Comparison of ENCODE assay signal across 8 cellular contexts in the genomic region with DNA sequence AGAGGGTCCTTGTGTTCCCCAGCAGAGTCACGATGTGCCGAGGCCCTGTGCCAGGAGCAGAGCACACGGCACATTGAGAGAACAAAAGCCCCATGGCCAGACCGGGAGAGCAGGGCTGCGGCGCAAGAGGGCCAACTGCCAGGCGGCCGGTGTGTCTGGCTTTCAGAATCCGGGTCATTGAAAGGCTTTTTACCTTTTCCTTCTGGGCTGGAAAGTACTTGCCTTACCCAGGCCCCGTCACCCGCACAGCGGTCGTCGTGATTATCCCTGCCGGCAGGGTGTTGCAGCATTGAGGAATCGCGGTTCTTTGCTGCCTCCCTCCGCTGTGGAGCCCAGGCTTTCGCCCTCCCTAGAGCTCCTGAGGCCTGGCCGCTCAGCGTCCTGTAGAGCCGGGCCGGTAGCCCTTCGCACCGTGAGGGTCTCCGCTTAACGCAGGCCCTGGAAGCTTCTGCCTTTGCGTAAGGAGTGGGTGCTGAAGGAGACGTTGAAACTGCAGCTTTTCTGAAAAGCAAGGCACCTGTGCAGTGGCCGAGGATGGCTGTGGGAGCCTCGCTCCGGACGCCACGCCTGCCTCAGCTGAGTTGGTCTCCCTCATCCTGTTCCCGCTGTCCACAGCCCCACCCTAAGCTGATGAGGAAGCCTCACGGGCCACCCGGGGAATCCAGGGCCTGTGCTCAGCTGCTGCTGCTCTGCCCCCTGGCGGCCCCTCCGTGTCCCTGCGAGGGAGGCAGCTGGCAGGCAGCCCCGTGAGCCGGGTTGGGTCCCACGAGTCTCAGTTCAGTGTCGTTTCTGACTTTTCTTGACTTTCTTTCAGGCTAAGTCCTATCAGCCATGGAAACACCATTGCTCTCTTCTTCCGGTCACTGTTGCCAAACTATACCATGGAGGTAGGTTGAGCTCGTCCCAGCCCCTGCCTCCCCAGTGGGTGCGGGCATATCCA. TPM values are rescaled to one million over a fixed set of nuclear protein-coding genes. Genes with fewer than 3 reads are reported as not detected.
DNase-seq lines count a peak whose midpoint lies in the region; ATAC-seq and TF ChIP-seq lines count a peak whose summit lies in the region.

No MANE protein-coding gene starts in this region.

- H2AFZ ChIP-seq in HCT116 (ENCODE audit: low read depth, low read length, poor library complexity, severe bottlenecking) = no peak overlapping the region
- no peak overlapping the region for H2AFZ ChIP-seq in fibroblast of lung (ENCODE audit: low read length)

- H3K4me1 Mint-ChIP-seq in activated T-helper 1 cell treated with anti-CD3 and anti-CD28 coated beads, Interleukin-12 subunit alpha, Interleukin-12 subunit beta, Interleukin-2, Interleukin-4 antibody, amounts not matched to agents 30 ng/mL and 10 ng/mL and 1 ng/mL, durations not matched to agents 14 hours and 24 hours and 36 hours (ENCODE audit: low read depth) = no peaks in the 10 kb centered on the region
- peaks cover 0 to 14% of the 10 kb centered on the region in 2 donors for H3K4me1 Mint-ChIP-seq in natural killer cell treated with Interleukin-12 subunit alpha and Interleukin-12 subunit beta and Interleukin-15 and Interleukin-18, amount 100 ng/mL, for 72 hours (ENCODE audit: low read depth in 2 of 2)

- no peak overlapping the region for H3K4me3 ChIP-seq in BLaER1 treated with 17β-estradiol and CSF1 and Interleukin-3, amounts not matched to agents 10 nM and 100 nM
- H3K4me3 ChIP-seq in HCT116 (replicated peaks in 1 of 2; ENCODE audit: low read depth in 1 of 2, low read length in 2 of 2) (no peak overlapping the region), Peyer's patch (no peak overlapping the region), fibroblast of lung (replicated peaks in 1 of 4; ENCODE audit: control extremely low read depth in 1 of 4, insufficient read depth in 1 of 4, low read depth in 3 of 4, low read length in 4 of 4) (no peak overlapping the region), suprapubic skin (no peak overlapping the region)

- peaks cover 17 to 51% (median 34%) of the 10 kb centered on the region in 10 experiments for H3K4me1 ChIP-seq in BLaER1 treated with 17β-estradiol and CSF1 and Interleukin-3, amounts not matched to agents 10 nM and 100 nM
- H3K4me1 ChIP-seq in HCT116 (ENCODE audit: control insufficient read depth in 1 of 2, insufficient read depth in 2 of 2, low read length in 2 of 2) (peaks cover 4 to 11% of the 10 kb centered on the region in 2 experiments; a peak in 3 of 4 replicates), Peyer's patch (peaks cover 0 to 6% (median 0%) of the 10 kb centered on the region in 4 donors), fibroblast of lung (ENCODE audit: control insufficient read depth, extremely low read depth, insufficient read depth, low read length) (peaks cover 3% of the 10 kb centered on the region), suprapubic skin (peaks cover 8% of the 10 kb centered on the region)

- H3K9me3 Mint-ChIP-seq in activated T-helper 1 cell treated with anti-CD3 and anti-CD28 coated beads, Interleukin-12 subunit alpha, Interleukin-12 subunit beta, Interleukin-2, Interleukin-4 antibody, amounts not matched to agents 30 ng/mL and 10 ng/mL and 1 ng/mL, durations not matched to agents 14 hours and 24 hours and 36 hours = no peaks in the 10 kb centered on the region
- no peaks in the 10 kb centered on the region for H3K9me3 Mint-ChIP-seq in natural killer cell treated with Interleukin-12 subunit alpha and Interleukin-12 subunit beta and Interleukin-15 and Interleukin-18, amount 100 ng/mL, for 72 hours

- H4K20me1 ChIP-seq in BLaER1 treated with 17β-estradiol and CSF1 and Interleukin-3, amounts not matched to agents 10 nM and 100 nM = peaks cover 24 to 78% (median 60%) of the 10 kb centered on the region in 11 experiments; a peak in 20 of 22 replicates
- H4K20me1 ChIP-seq in HCT116 (ENCODE audit: insufficient read depth) = no peaks in the 10 kb centered on the region
- H4K20me1 ChIP-seq in fibroblast of lung (ENCODE audit: control insufficient read depth, extremely low read depth, insufficient read depth, low read length) = no peaks in the 10 kb centered on the region

- no peaks in the 10 kb centered on the region for H3K79me2 ChIP-seq in HCT116 (ENCODE audit: insufficient read depth, low read length)
- no peaks in the 10 kb centered on the region for H3K79me2 ChIP-seq in fibroblast of lung (ENCODE audit: control insufficient read depth, insufficient read depth, low read length)

- peaks cover 67 to 79% (median 75%) of the 10 kb centered on the region in 11 experiments for H3K36me3 ChIP-seq in BLaER1 treated with 17β-estradiol and CSF1 and Interleukin-3, amounts not matched to agents 10 nM and 100 nM
- H3K36me3 ChIP-seq in HCT116 (ENCODE audit: control insufficient read depth in 1 of 2, insufficient read depth in 2 of 2, low read length in 2 of 2) (peaks cover 17 to 19% of the 10 kb centered on the region in 2 experiments), Peyer's patch (peaks cover 0 to 56% (median 0%) of the 10 kb centered on the region in 3 donors), fibroblast of lung (ENCODE audit: control insufficient read depth, insufficient read depth, low read length) (peaks cover 45% of the 10 kb centered on the region), suprapubic skin (peaks cover 58% of the 10 kb centered on the region)

- intact Hi-C loops in HCT116 (cut with micrococcal nuclease) = no loop called here
- intact Hi-C loops in activated T-helper 1 cell treated with anti-CD3 and anti-CD28 coated beads, Interleukin-12 subunit alpha, Interleukin-12 subunit beta, Interleukin-2, Interleukin-4 antibody, amounts not matched to agents 30 ng/mL and 10 ng/mL and 1 ng/mL, durations not matched to agents 14 hours and 24 hours and 36 hours (cut with micrococcal nuclease) = loop anchor here (2.0 kb wide), 2 partner anchors 73 to 203 kb away; no protein-coding TSS in a partner anchor

- H3K9me2 ChIP-seq in HCT116 (ENCODE audit: insufficient read depth) = no peaks in the 10 kb centered on the region

- H3K4me3 Mint-ChIP-seq in activated T-helper 1 cell treated with anti-CD3 and anti-CD28 coated beads, Interleukin-12 subunit alpha, Interleukin-12 subunit beta, Interleukin-2, Interleukin-4 antibody, amounts not matched to agents 30 ng/mL and 10 ng/mL and 1 ng/mL, durations not matched to agents 14 hours and 24 hours and 36 hours = no peak overlapping the region
- H3K4me3 Mint-ChIP-seq in natural killer cell treated with Interleukin-12 subunit alpha and Interleukin-12 subunit beta and Interleukin-15 and Interleukin-18, amount 100 ng/mL, for 72 hours = no peak overlapping the region

- TF ChIP-seq CTCF in HCT116 (IDR thresholded peaks at IDR 0.05 in 2 of 3, conservative IDR thresholded peaks at IDR 0.05 in 1 of 3; ENCODE audit: borderline replicate concordance in 1 of 3, insufficient read depth in 1 of 3, low read depth in 2 of 3, low read length in 2 of 3) = peak in 2 of 3 experiments; percentile 99 to 100; a peak in 4 of 6 replicates
- TF ChIP-seq CTCF in Peyer's patch (IDR thresholded peaks at IDR 0.05) = peak; percentile 52 to 86 (median 80)
- TF ChIP-seq CTCF in fibroblast of lung (conservative IDR thresholded peaks at IDR 0.05 in 1 of 2, IDR thresholded peaks at IDR 0.05 in 1 of 2; ENCODE audit: low read depth in 1 of 2, low read length in 2 of 2) = peak; percentile 79 to 91
- TF ChIP-seq CTCF in suprapubic skin (IDR thresholded peaks at IDR 0.05) = peak; percentile 68 to 95

- POLR2A ChIA-PET in HCT116 (lab: Charles Lee) = interaction anchor here (1.8 kb wide), 1 partner anchor 8 kb away, joined by 5 read pairs; a partner anchor contains a TSS

- peak overlapping the region; percentile 0 to 71 (median 38); a peak in 16 of 22 replicates for H3K4me2 ChIP-seq in BLaER1 treated with 17β-estradiol and CSF1 and Interleukin-3, amounts not matched to agents 10 nM and 100 nM
- peak overlapping the region; percentile 20 for H3K4me2 ChIP-seq in HCT116 (ENCODE audit: low read length)
- no peak overlapping the region for H3K4me2 ChIP-seq in fibroblast of lung (ENCODE audit: extremely low read depth, insufficient read depth, low read length)

- RAD21 ChIA-PET in HCT116 (lab: Charles Lee; ENCODE audit: low non-redundant PET in 1 of 2, low total read pairs in 2 of 2, uncharacterized antibody in 2 of 2, unreplicated experiment in 2 of 2) = interaction anchor here (0.5 to 0.9 kb wide), 3 partner anchors 39 to 366 kb away, joined by 3 read pairs; no protein-coding TSS in a partner anchor

- H3K27ac Mint-ChIP-seq in activated T-helper 1 cell treated with anti-CD3 and anti-CD28 coated beads, Interleukin-12 subunit alpha, Interleukin-12 subunit beta, Interleukin-2, Interleukin-4 antibody, amounts not matched to agents 30 ng/mL and 10 ng/mL and 1 ng/mL, durations not matched to agents 14 hours and 24 hours and 36 hours = no peak overlapping the region
- H3K27ac Mint-ChIP-seq in natural killer cell treated with Interleukin-12 subunit alpha and Interleukin-12 subunit beta and Interleukin-15 and Interleukin-18, amount 100 ng/mL, for 72 hours = no peak overlapping the region

- CTCF ChIA-PET in HCT116 (lab: Charles Lee) = interaction anchor here (0.8 to 5.7 kb wide), 16 partner anchors 8 to 210 kb away, joined by 3 to 57 read pairs (median 4); a partner anchor contains a TSS

- H3K9me3 ChIP-seq in BLaER1 treated with 17β-estradiol and CSF1 and Interleukin-3, amounts not matched to agents 10 nM and 100 nM (replicated peaks in 1 of 11) = peaks cover 0 to 23% (median 13%) of the 10 kb centered on the region in 11 experiments; a peak in 17 of 22 replicates
- H3K9me3 ChIP-seq in HCT116 (ENCODE audit: control insufficient read depth in 1 of 2, insufficient read depth in 1 of 2, low read depth in 1 of 2, low read length in 2 of 2) (no peaks in the 10 kb centered on the region), Peyer's patch (no peaks in the 10 kb centered on the region), fibroblast of lung (ENCODE audit: control insufficient read depth, insufficient read depth, low read depth, low read length) (no peaks in the 10 kb centered on the region), suprapubic skin (no peaks in the 10 kb centered on the region)

- peak overlapping the region in 6 of 11 experiments; percentile 1 to 38 (median 10); a peak in 6 of 22 replicates for H3K9ac ChIP-seq in BLaER1 treated with 17β-estradiol and CSF1 and Interleukin-3, amounts not matched to agents 10 nM and 100 nM
- 0 out of 2 replicates have a peak overlapping the region, but pooled peaks have one; percentile 3 for H3K9ac ChIP-seq in HCT116 (ENCODE audit: low read length)
- no peak overlapping the region for H3K9ac ChIP-seq in fibroblast of lung (ENCODE audit: insufficient read depth, low read length)

- no peaks in the 10 kb centered on the region for H3K27me3 Mint-ChIP-seq in activated T-helper 1 cell treated with anti-CD3 and anti-CD28 coated beads, Interleukin-12 subunit alpha, Interleukin-12 subunit beta, Interleukin-2, Interleukin-4 antibody, amounts not matched to agents 30 ng/mL and 10 ng/mL and 1 ng/mL, durations not matched to agents 14 hours and 24 hours and 36 hours (ENCODE audit: insufficient read depth)
- no peaks in the 10 kb centered on the region for H3K27me3 Mint-ChIP-seq in natural killer cell treated with Interleukin-12 subunit alpha and Interleukin-12 subunit beta and Interleukin-15 and Interleukin-18, amount 100 ng/mL, for 72 hours

- ATAC-seq in HCT116 (peak; percentile 86), HG03135 (IDR thresholded peaks at IDR 0.05; ENCODE audit: unreplicated experiment) (no peak)
- peak; percentile 75 to 86 for ATAC-seq in natural killer cell treated with Interleukin-12 subunit alpha and Interleukin-12 subunit beta and Interleukin-15 and Interleukin-18, amount 100 ng/mL, for 72 hours

- peak overlapping the region in 5 of 11 experiments; percentile 12 to 53 (median 14); a peak in 7 of 22 replicates for H3K27ac ChIP-seq in BLaER1 treated with 17β-estradiol and CSF1 and Interleukin-3, amounts not matched to agents 10 nM and 100 nM
- H3K27ac ChIP-seq in HCT116 (ENCODE audit: low read depth, low read length) = peak overlapping the region; percentile 12; the same call in 1 of the 2 replicates
- H3K27ac ChIP-seq in Peyer's patch = peak overlapping the region in 1 of 4 donors; percentile 0
- H3K27ac ChIP-seq in fibroblast of lung (ENCODE audit: insufficient read depth, low read length) = no peak overlapping the region
- no peak overlapping the region for H3K27ac ChIP-seq in suprapubic skin

- peaks cover 51% of the 10 kb centered on the region for H3K36me3 Mint-ChIP-seq in activated T-helper 1 cell treated with anti-CD3 and anti-CD28 coated beads, Interleukin-12 subunit alpha, Interleukin-12 subunit beta, Interleukin-2, Interleukin-4 antibody, amounts not matched to agents 30 ng/mL and 10 ng/mL and 1 ng/mL, durations not matched to agents 14 hours and 24 hours and 36 hours (ENCODE audit: low read depth)
- H3K36me3 Mint-ChIP-seq in natural killer cell treated with Interleukin-12 subunit alpha and Interleukin-12 subunit beta and Interleukin-15 and Interleukin-18, amount 100 ng/mL, for 72 hours = no peaks in the 10 kb centered on the region

- BruUV-seq in HCT116 (replicated peaks; lab: Mats Ljungman, UMichigan) = no TSS peak

- 51% methylated on average over 27 of the region's 47 CpGs for WGBS in suprapubic skin

- H3K27me3 ChIP-seq in BLaER1 treated with 17β-estradiol and CSF1 and Interleukin-3, amounts not matched to agents 10 nM and 100 nM = no peaks in the 10 kb centered on the region
- no peaks in the 10 kb centered on the region for H3K27me3 ChIP-seq in HCT116 (ENCODE audit: insufficient read depth, low read length)
- H3K27me3 ChIP-seq in Peyer's patch = no peaks in the 10 kb centered on the region
- H3K27me3 ChIP-seq in fibroblast of lung (ENCODE audit: control insufficient read depth, insufficient read depth, low read length) = no peaks in the 10 kb centered on the region
- H3K27me3 ChIP-seq in suprapubic skin = no peaks in the 10 kb centered on the region

- DNase-seq in HCT116 (ENCODE audit: low read depth, low spot score) (peak; percentile 42), Peyer's patch (peak; percentile 62 to 85 (median 83)), fibroblast of lung (ENCODE audit: low read depth in 2 of 2) (peak; percentile 73 to 76), suprapubic skin (ENCODE audit: low spot score in 2 of 2) (peak; percentile 86 to 89)
- peak; percentile 52 for DNase-seq in activated T-helper 1 cell treated with anti-CD3 and anti-CD28 coated beads, Interleukin-12 subunit alpha, Interleukin-12 subunit beta, Interleukin-2, Interleukin-4 antibody, amounts not matched to agents 30 ng/mL and 10 ng/mL and 1 ng/mL, durations not matched to agents 14 hours and 24 hours and 36 hours (ENCODE audit: low spot score)
- peak; percentile 77 for DNase-seq in natural killer cell treated with Interleukin-12 subunit alpha and Interleukin-12 subunit beta and Interleukin-15 and Interleukin-18, amount 100 ng/mL, for 72 hours (ENCODE audit: low spot score)

- TF ChIP-seq RAD21 in HCT116 (IDR thresholded peaks at IDR 0.05; ENCODE audit: low read depth) = no peak

- no peak for TF ChIP-seq EP300 in suprapubic skin (IDR thresholded peaks at IDR 0.05)

- TF ChIP-seq POLR2A in HCT116 (IDR thresholded peaks at IDR 0.05; ENCODE audit: borderline replicate concordance, extremely low read depth, insufficient read depth, insufficient read length) (no peak), Peyer's patch (IDR thresholded peaks at IDR 0.05) (no peak), suprapubic skin (IDR thresholded peaks at IDR 0.05) (no peak)

RNA-seq across cellular contexts. Expression of a gene that starts 8.6 kb away (rescaled TPM):
- total RNA-seq in HCT116 (2021; ENCODE audit: unreplicated experiment) (12.2 TPM), Peyer's patch (10 to 100 TPM in 2 of 4 donors, 1 to 10 TPM in 2; 8.3 to 29.2 (median 11.2) TPM), fibroblast of lung (3.1 and 4.3 TPM in 2 replicates), suprapubic skin (10 to 100 TPM in 2 of 4 donors, 1 to 10 TPM in 2; 3.6 to 29.3 (median 8.9) TPM)
- polyA plus RNA-seq in HCT116 (2012) = 9.9 and 12.5 TPM in 2 replicates
- 5.5 and 5.6 TPM in 2 replicates for total RNA-seq in activated T-helper 1 cell treated with anti-CD3 and anti-CD28 coated beads, Interleukin-12 subunit alpha, Interleukin-12 subunit beta, Interleukin-2, Interleukin-4 antibody, amounts not matched to agents 30 ng/mL and 10 ng/mL and 1 ng/mL, durations not matched to agents 14 hours and 24 hours and 36 hours
- polyA plus RNA-seq in fibroblast of lung = 2.9 and 3.0 TPM in 2 replicates
- 2.5 and 2.7 TPM in 2 replicates for polyA plus RNA-seq in fibroblast of lung (2012)
- 1.2 and 3.2 TPM in 2 replicates for polyA minus RNA-seq in fibroblast of lung (ENCODE audit: low replicate concordance)
- 10 to 100 TPM in 1 of 2 donors, 1 to 10 TPM in 1; 9.3 to 13.0 TPM for total RNA-seq in natural killer cell treated with Interleukin-12 subunit alpha and Interleukin-12 subunit beta and Interleukin-15 and Interleukin-18, amount 100 ng/mL, for 72 hours

RNA-seq across cellular contexts. Expression of a gene that starts 13.1 kb away (rescaled TPM):
- total RNA-seq in HCT116 (2021; ENCODE audit: unreplicated experiment) (173 TPM), Peyer's patch (10 to 100 TPM in 1 of 4 donors, 1 to 10 TPM in 3; 2.1 to 12.4 (median 4.6) TPM), fibroblast of lung (253 and 294 TPM in 2 replicates), suprapubic skin (1 to 10 TPM; 1.2 to 9.2 (median 4.6) TPM)
- 213 and 219 TPM in 2 replicates for polyA plus RNA-seq in HCT116 (2012)
- 2.0 and 2.6 TPM in 2 replicates for total RNA-seq in activated T-helper 1 cell treated with anti-CD3 and anti-CD28 coated beads, Interleukin-12 subunit alpha, Interleukin-12 subunit beta, Interleukin-2, Interleukin-4 antibody, amounts not matched to agents 30 ng/mL and 10 ng/mL and 1 ng/mL, durations not matched to agents 14 hours and 24 hours and 36 hours
- polyA plus RNA-seq in fibroblast of lung = 134 and 233 TPM in 2 replicates
- 259 and 497 TPM in 2 replicates for polyA plus RNA-seq in fibroblast of lung (2012)
- 653 and 914 TPM in 2 replicates for polyA minus RNA-seq in fibroblast of lung (ENCODE audit: low replicate concordance)
- 10 to 100 TPM in 1 of 2 donors, 1 to 10 TPM in 1; 9.6 to 10.9 TPM for total RNA-seq in natural killer cell treated with Interleukin-12 subunit alpha and Interleukin-12 subunit beta and Interleukin-15 and Interleukin-18, amount 100 ng/mL, for 72 hours

RNA-seq across cellular contexts. Expression of a gene that starts 36.7 kb away (rescaled TPM):
- total RNA-seq in HCT116 (2021; ENCODE audit: unreplicated experiment) (345 TPM), Peyer's patch (100 to 1,000 TPM; 247 to 946 (median 371) TPM), fibroblast of lung (171 and 176 TPM in 2 replicates), suprapubic skin (100 to 1,000 TPM; 166 to 260 (median 182) TPM)
- 354 and 371 TPM in 2 replicates for polyA plus RNA-seq in HCT116 (2012)
- 189 and 201 TPM in 2 replicates for total RNA-seq in activated T-helper 1 cell treated with anti-CD3 and anti-CD28 coated beads, Interleukin-12 subunit alpha, Interleukin-12 subunit beta, Interleukin-2, Interleukin-4 antibody, amounts not matched to agents 30 ng/mL and 10 ng/mL and 1 ng/mL, durations not matched to agents 14 hours and 24 hours and 36 hours
- polyA plus RNA-seq in fibroblast of lung = 150 and 158 TPM in 2 replicates
- polyA plus RNA-seq in fibroblast of lung (2012) = 174 and 189 TPM in 2 replicates
- 168 and 191 TPM in 2 replicates for polyA minus RNA-seq in fibroblast of lung (ENCODE audit: low replicate concordance)
- 100 to 1,000 TPM; 239 to 382 TPM for total RNA-seq in natural killer cell treated with Interleukin-12 subunit alpha and Interleukin-12 subunit beta and Interleukin-15 and Interleukin-18, amount 100 ng/mL, for 72 hours

RNA-seq across cellular contexts. Expression of a gene that starts 38.5 kb away (rescaled TPM):
- total RNA-seq in HCT116 (2021; ENCODE audit: unreplicated experiment) (109 TPM), Peyer's patch (100 to 1,000 TPM in 1 of 4 donors, 10 to 100 TPM in 3; 28.4 to 237 (median 60.9) TPM), fibroblast of lung (68.8 and 102 TPM in 2 replicates), suprapubic skin (100 to 1,000 TPM in 2 of 4 donors, 10 to 100 TPM in 2; 89.3 to 107 (median 99.7) TPM)
- 105 and 108 TPM in 2 replicates for polyA plus RNA-seq in HCT116 (2012)
- 42.5 and 43.9 TPM in 2 replicates for total RNA-seq in activated T-helper 1 cell treated with anti-CD3 and anti-CD28 coated beads, Interleukin-12 subunit alpha, Interleukin-12 subunit beta, Interleukin-2, Interleukin-4 antibody, amounts not matched to agents 30 ng/mL and 10 ng/mL and 1 ng/mL, durations not matched to agents 14 hours and 24 hours and 36 hours
- 63.5 and 93.1 TPM in 2 replicates for polyA plus RNA-seq in fibroblast of lung
- 69.9 and 108 TPM in 2 replicates for polyA plus RNA-seq in fibroblast of lung (2012)
- polyA minus RNA-seq in fibroblast of lung (ENCODE audit: low replicate concordance) = 68.0 and 85.1 TPM in 2 replicates
- 10 to 100 TPM; 44.2 to 55.5 TPM for total RNA-seq in natural killer cell treated with Interleukin-12 subunit alpha and Interleukin-12 subunit beta and Interleukin-15 and Interleukin-18, amount 100 ng/mL, for 72 hours

Comparison
In these comparisons a context has a peak if more than half of its experiments do, and no peak if none do; other contexts are left out.
1. RNA of a gene that starts 13.1 kb away (total RNA-seq): 253 to 294 TPM in fibroblast of lung and 173 TPM in HCT116 (single experiment); 9.6 to 10.9 TPM in natural killer cell treated with Interleukin-12 subunit alpha and Interleukin-12 subunit beta and Interleukin-15 and Interleukin-18, amount 100 ng/mL, for 72 hours, 2.1 to 12.4 TPM in Peyer's patch, 1.2 to 9.2 TPM in suprapubic skin and 2.0 to 2.6 TPM in activated T-helper 1 cell treated with anti-CD3 and anti-CD28 coated beads, Interleukin-12 subunit alpha, Interleukin-12 subunit beta, Interleukin-2, Interleukin-4 antibody, amounts not matched to agents 30 ng/mL and 10 ng/mL and 1 ng/mL, durations not matched to agents 14 hours and 24 hours and 36 hours; every median in the first group is over 10 times any median in the second.
2. Peak in every context shown above with its lines, with median percentiles within 50 percentile points of each other: DNase-seq and CTCF ChIP-seq.